Comparison of ENCODE assay signal across 1 cellular context in the genomic region with DNA sequence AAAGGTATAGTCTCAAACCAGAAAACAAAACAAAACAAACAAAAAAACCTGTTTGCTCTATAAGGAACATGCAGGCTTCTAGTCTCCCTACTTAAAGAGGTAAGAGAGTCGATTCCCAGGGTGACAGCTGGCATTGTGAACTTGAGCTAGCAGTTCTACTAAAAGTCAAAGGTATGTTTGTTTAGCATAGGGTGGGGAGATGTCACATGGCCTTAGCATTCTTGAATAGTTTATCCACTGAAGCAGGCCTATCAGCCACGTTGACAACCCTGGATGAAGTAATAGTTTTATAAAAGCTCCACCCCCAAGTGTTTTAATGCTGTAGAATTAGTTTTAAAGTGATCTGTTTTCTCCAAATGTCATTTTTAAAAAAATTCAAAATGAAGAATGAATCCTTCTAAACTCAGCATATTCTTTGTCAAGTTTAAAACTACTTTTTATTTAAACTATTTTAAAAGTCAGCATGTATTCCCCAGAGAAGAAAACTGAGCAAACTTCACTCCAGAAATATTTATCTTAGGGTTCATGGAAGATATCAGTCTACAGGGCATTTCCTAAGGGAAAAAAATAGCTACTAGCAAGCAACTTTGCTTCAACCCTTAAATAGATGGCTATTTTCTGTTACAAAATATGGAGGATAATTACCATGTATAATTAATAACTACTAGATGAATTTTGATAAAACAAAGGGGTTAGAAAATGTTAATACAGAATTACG.
TF ChIP-seq lines count a peak whose summit lies in the region.

No MANE protein-coding gene starts in this region.

TF ChIP-seq in HepG2, 621 proteins besides CTCF, POLR2A, EP300 and RAD21 (continues in another document):
- TF ChIP-seq ZNF792 (CRISPR knock-in tag; IDR thresholded peaks at IDR 0.05) (peak; percentile 97), IRF2 (CRISPR knock-in tag; IDR thresholded peaks at IDR 0.05) (0 out of 2 replicates have a peak, but pooled peaks have one; percentile 46), JUN (CRISPR knock-in tag; IDR thresholded peaks at IDR 0.05) (0 out of 2 replicates have a peak, but pooled peaks have one; percentile 28), MYNN (CRISPR knock-in tag; IDR thresholded peaks at IDR 0.05; ENCODE audit: low read depth) (no peak), ZNF562 (CRISPR knock-in tag; IDR thresholded peaks at IDR 0.05; ENCODE audit: borderline replicate concordance) (no peak), ZNF230 (CRISPR knock-in tag; IDR thresholded peaks at IDR 0.05) (no peak), CEBPG (CRISPR knock-in tag; IDR thresholded peaks at IDR 0.05) (peak; percentile 61; the same call in 1 of the 2 replicates), ATF2 (CRISPR knock-in tag; IDR thresholded peaks at IDR 0.05) (peak; percentile 80; the same call in 1 of the 2 replicates), REST (IDR thresholded peaks at IDR 0.05; ENCODE audit: borderline replicate concordance in 1 of 2, low read depth in 1 of 2, low read length in 2 of 2) (no peak), ASH2L (IDR thresholded peaks at IDR 0.05; ENCODE audit: insufficient read length, low read depth, low read length) (peak; percentile 51), ARHGAP35 (CRISPR knock-in tag; IDR thresholded peaks at IDR 0.05; ENCODE audit: borderline replicate concordance) (no peak), ZNF552 (CRISPR knock-in tag; IDR thresholded peaks at IDR 0.05; ENCODE audit: borderline replicate concordance) (no peak), MEIS2 (CRISPR knock-in tag; IDR thresholded peaks at IDR 0.05) (peak; percentile 73; the same call in 1 of the 2 replicates), AFF4 (CRISPR knock-in tag; IDR thresholded peaks at IDR 0.05) (no peak), FOXA1 (IDR thresholded peaks at IDR 0.05) (no peak), FOXA1 (CRISPR knock-in tag; IDR thresholded peaks at IDR 0.05) (peak; percentile 85), KMT2B (CRISPR knock-in tag; IDR thresholded peaks at IDR 0.05) (0 out of 2 replicates have a peak, but pooled peaks have one; percentile 35), MAFG (CRISPR knock-in tag; IDR thresholded peaks at IDR 0.05) (no peak), ZNF749 (CRISPR knock-in tag; IDR thresholded peaks at IDR 0.05; ENCODE audit: borderline replicate concordance) (no peak)
- TF ChIP-seq, protein P1, sequence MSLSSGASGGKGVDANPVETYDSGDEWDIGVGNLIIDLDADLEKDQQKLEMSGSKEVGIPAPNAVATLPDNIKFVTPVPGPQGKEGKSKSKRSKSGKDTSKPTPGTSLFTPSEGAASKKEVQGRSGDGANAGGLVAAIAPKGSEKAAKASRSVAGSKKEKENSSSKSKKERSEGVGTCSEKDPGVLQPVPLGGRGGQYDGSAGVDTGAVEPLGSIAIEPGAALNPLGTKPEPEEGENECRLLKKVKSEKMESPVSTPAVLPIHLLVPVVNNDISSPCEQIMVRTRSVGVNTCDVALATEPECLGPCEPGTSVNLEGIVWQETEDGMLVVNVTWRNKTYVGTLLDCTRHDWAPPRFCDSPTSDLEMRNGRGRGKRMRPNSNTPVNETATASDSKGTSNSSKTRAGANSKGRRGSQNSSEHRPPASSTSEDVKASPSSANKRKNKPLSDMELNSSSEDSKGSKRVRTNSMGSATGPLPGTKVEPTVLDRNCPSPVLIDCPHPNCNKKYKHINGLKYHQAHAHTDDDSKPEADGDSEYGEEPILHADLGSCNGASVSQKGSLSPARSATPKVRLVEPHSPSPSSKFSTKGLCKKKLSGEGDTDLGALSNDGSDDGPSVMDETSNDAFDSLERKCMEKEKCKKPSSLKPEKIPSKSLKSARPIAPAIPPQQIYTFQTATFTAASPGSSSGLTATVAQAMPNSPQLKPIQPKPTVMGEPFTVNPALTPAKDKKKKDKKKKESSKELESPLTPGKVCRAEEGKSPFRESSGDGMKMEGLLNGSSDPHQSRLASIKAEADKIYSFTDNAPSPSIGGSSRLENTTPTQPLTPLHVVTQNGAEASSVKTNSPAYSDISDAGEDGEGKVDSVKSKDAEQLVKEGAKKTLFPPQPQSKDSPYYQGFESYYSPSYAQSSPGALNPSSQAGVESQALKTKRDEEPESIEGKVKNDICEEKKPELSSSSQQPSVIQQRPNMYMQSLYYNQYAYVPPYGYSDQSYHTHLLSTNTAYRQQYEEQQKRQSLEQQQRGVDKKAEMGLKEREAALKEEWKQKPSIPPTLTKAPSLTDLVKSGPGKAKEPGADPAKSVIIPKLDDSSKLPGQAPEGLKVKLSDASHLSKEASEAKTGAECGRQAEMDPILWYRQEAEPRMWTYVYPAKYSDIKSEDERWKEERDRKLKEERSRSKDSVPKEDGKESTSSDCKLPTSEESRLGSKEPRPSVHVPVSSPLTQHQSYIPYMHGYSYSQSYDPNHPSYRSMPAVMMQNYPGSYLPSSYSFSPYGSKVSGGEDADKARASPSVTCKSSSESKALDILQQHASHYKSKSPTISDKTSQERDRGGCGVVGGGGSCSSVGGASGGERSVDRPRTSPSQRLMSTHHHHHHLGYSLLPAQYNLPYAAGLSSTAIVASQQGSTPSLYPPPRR (CRISPR knock-in tag; IDR thresholded peaks at IDR 0.05; ENCODE audit: borderline replicate concordance) = peak; percentile 74; the same call in 1 of the 2 replicates
- TF ChIP-seq, protein P2, sequence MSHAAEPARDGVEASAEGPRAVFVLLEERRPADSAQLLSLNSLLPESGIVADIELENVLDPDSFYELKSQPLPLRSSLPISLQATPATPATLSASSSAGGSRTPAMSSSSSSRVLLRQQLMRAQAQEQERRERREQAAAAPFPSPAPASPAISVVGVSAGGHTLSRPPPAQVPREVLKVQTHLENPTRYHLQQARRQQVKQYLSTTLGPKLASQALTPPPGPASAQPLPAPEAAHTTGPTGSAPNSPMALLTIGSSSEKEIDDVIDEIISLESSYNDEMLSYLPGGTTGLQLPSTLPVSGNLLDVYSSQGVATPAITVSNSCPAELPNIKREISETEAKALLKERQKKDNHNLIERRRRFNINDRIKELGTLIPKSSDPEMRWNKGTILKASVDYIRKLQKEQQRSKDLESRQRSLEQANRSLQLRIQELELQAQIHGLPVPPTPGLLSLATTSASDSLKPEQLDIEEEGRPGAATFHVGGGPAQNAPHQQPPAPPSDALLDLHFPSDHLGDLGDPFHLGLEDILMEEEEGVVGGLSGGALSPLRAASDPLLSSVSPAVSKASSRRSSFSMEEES (CRISPR knock-in tag; IDR thresholded peaks at IDR 0.05) = peak; percentile 95
- TF ChIP-seq, protein P3, sequence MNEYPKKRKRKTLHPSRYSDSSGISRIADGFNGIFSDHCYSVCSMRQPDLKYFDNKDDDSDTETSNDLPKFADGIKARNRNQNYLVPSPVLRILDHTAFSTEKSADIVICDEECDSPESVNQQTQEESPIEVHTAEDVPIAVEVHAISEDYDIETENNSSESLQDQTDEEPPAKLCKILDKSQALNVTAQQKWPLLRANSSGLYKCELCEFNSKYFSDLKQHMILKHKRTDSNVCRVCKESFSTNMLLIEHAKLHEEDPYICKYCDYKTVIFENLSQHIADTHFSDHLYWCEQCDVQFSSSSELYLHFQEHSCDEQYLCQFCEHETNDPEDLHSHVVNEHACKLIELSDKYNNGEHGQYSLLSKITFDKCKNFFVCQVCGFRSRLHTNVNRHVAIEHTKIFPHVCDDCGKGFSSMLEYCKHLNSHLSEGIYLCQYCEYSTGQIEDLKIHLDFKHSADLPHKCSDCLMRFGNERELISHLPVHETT (CRISPR knock-in tag; conservative IDR thresholded peaks at IDR 0.05) = no peak
